In the genomic region with DNA sequence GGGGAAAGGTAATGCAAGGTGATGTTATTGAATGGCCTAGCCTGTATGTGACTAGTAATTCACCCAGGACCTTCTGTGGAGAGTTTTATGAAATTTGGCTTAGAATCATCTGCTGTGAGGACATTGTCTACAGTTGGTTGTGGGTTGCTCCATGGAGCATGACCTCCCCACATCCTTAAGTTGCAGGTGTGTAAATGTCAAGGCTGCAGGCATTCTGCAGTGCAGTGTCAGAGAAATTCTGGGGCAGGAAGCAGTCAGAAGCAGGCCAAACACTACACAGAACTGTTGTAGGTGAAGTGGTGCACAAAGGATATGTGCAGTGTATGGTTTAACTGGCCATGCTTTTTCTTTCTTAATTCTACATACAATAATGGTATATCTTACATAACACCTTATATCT, we compare ENCODE assay signal across 14 cellular contexts.
DNase-seq lines count a peak whose midpoint lies in the region; ATAC-seq and FAIRE-seq lines count a peak whose summit lies in the region.
"Had no signal": no experiment of that assay in that cellular context is flagged by ENCODE, and none has a peak within 500 bp of the region (broad histone marks: within the 10 kb centered on the region; RNA-seq: fewer than 3 reads in every experiment).

No MANE protein-coding gene starts in this region.

- H3K9me3 Mint-ChIP-seq in CD4-positive, CD25-positive, alpha-beta regulatory T cell, result peaks cover 0 to 7% (median under 1%) of the 10 kb centered on the region in 7 donors

- H3K36me3 Mint-ChIP-seq in CD4-positive, CD25-positive, alpha-beta regulatory T cell, result no peaks in the 10 kb centered on the region

- no peak for FAIRE-seq in RCC 7860 (lab: Jason Lieb, UNC)

- peak in 1 of 3 donors; percentile 2 for DNase-seq in CD4-positive, CD25-positive, alpha-beta regulatory T cell
- DNase-seq in DMS79 treated with DMSO at 0.1 percent for 48 hours (lab: John Stamatoyannopoulos, UW), result no peak
- DNase-seq in RCC 7860 (ENCODE audit: low spot score), result no peak
- DNase-seq in NCI-H2107 (lab: John Stamatoyannopoulos, UW), result no peak
- no peak for DNase-seq in NCI-H1417 (lab: John Stamatoyannopoulos, UW)
- DNase-seq: activated naive CD4-positive, alpha-beta T cell treated with Interleukin-2 at 50 U/mL for 16 hours; hippocampal formation; NCI-H2081 had no signal

- H3K4me3 ChIP-seq in CD4-positive, CD25-positive, alpha-beta regulatory T cell (ENCODE audit: low read depth, low read length), result no peak overlapping the region
- H3K4me3 ChIP-seq: smooth muscle cell had no signal

- H3K27ac ChIP-seq in CD4-positive, CD25-positive, alpha-beta regulatory T cell (ENCODE audit: insufficient read depth, low read length, poor library complexity, severe bottlenecking), result no peak overlapping the region

- H3K27ac Mint-ChIP-seq in CD4-positive, CD25-positive, alpha-beta regulatory T cell, result no peak overlapping the region
- H3K27ac Mint-ChIP-seq: stimulated activated naive CD8-positive, alpha-beta T cell treated with anti-CD3 and anti-CD28 coated beads, Interleukin-15, Interleukin-2, amounts not matched to agents 100 ng/mL and 50 ng/mL, for 24 hours; WTC11 had no signal

- H3K4me3 Mint-ChIP-seq in CD4-positive, CD25-positive, alpha-beta regulatory T cell, result no peak overlapping the region
- H3K4me3 Mint-ChIP-seq: stimulated activated naive CD8-positive, alpha-beta T cell treated with anti-CD3 and anti-CD28 coated beads, Interleukin-15, Interleukin-2, amounts not matched to agents 100 ng/mL and 50 ng/mL, for 24 hours; WTC11 had no signal

- no peaks in the 10 kb centered on the region for H3K36me3 ChIP-seq in CD4-positive, CD25-positive, alpha-beta regulatory T cell (ENCODE audit: control insufficient read depth, insufficient read depth, low read length)

- no peaks in the 10 kb centered on the region for H3K4me1 ChIP-seq in CD4-positive, CD25-positive, alpha-beta regulatory T cell (ENCODE audit: control insufficient read depth, insufficient read depth, low read length, poor library complexity, severe bottlenecking)

- no peaks in the 10 kb centered on the region for H3K27me3 ChIP-seq in CD4-positive, CD25-positive, alpha-beta regulatory T cell (ENCODE audit: control insufficient read depth, insufficient read depth, low read length)

- peak; percentile 24 to 31 for ATAC-seq in CD4-positive, CD25-positive, alpha-beta regulatory T cell (ENCODE audit: low read depth in 2 of 2)
- ATAC-seq in GM18907 (IDR thresholded peaks at IDR 0.05; ENCODE audit: unreplicated experiment) (peak; percentile 96), HG02571 (IDR thresholded peaks at IDR 0.05; ENCODE audit: unreplicated experiment) (peak; percentile 48), HG03460 (IDR thresholded peaks at IDR 0.05; ENCODE audit: unreplicated experiment) (peak; percentile 89)
- ATAC-seq: WTC11 had no signal

- H3K4me1 Mint-ChIP-seq in CD4-positive, CD25-positive, alpha-beta regulatory T cell, result peaks cover 0 to 25% (median 4%) of the 10 kb centered on the region in 4 donors

- H3K27me3 Mint-ChIP-seq in CD4-positive, CD25-positive, alpha-beta regulatory T cell, result peaks cover 5% of the 10 kb centered on the region
- H3K27me3 Mint-ChIP-seq: stimulated activated naive CD8-positive, alpha-beta T cell treated with anti-CD3 and anti-CD28 coated beads, Interleukin-15, Interleukin-2, amounts not matched to agents 100 ng/mL and 50 ng/mL, for 24 hours had no signal

- H3K9me3 ChIP-seq in CD4-positive, CD25-positive, alpha-beta regulatory T cell (ENCODE audit: control insufficient read depth in 2 of 2, low read length in 2 of 2), result peaks cover 0 to 2% of the 10 kb centered on the region in 2 experiments

Comparison
In these comparisons a context has a peak if more than half of its experiments do, and no peak if none do; other contexts are left out.
1. ATAC-seq: peak in every context shown above with its lines; median percentile 96 in GM18907; 89 in HG03460; 48 in HG02571; 28 in CD4-positive, CD25-positive, alpha-beta regulatory T cell.